In the genomic region with DNA sequence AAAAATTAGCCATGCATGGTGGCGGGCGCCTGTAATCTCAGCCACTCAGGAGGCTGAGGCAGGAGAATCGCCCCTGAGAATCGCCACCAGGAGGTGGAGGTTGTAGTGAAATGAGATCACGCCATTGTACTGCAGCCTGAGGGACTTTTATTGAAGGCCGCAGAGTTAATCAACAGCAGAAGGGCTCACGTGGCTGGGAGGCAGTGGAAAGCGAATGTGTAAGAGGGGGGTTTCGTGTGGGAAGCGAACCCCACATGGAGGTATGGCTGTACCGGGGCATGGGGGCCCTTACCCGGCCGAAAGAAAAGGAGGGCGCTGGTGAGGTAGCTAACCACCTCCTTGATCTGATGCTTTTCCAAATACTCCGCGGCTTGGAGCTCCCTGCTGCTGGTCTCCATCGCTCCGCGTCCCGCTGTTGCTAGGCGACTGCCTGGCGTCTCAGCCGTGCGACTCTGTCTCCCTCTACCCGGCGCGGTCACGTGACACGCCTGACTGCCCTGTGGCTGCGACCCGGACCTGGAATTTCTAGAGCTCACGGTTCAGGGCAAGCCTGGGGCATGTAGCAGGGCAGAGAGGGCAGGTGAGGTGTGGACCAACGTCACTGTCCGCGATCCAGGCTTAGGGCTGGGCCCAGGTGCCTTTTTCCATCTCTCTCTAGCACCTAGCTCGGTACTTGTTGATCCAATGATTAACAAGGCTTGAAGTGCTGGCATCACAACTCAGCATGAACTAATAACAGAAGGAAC, we compare ENCODE assay signal across 1 cellular context.
TF ChIP-seq lines count a peak whose summit lies in the region.

A gene with protein sequence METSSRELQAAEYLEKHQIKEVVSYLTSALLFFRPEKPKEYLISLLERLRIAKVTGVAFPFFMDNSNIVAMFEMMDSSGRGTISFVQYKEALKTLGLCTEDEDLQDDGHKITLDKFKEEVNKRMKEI (minus strand): TSS at position 428 of the 746 bp plus-strand sequence. CDS start 30 bp downstream, at position 398.

TF ChIP-seq in HepG2, 621 proteins besides CTCF, POLR2A, EP300 and RAD21 (continued from another document):
- TF ChIP-seq, protein P1, sequence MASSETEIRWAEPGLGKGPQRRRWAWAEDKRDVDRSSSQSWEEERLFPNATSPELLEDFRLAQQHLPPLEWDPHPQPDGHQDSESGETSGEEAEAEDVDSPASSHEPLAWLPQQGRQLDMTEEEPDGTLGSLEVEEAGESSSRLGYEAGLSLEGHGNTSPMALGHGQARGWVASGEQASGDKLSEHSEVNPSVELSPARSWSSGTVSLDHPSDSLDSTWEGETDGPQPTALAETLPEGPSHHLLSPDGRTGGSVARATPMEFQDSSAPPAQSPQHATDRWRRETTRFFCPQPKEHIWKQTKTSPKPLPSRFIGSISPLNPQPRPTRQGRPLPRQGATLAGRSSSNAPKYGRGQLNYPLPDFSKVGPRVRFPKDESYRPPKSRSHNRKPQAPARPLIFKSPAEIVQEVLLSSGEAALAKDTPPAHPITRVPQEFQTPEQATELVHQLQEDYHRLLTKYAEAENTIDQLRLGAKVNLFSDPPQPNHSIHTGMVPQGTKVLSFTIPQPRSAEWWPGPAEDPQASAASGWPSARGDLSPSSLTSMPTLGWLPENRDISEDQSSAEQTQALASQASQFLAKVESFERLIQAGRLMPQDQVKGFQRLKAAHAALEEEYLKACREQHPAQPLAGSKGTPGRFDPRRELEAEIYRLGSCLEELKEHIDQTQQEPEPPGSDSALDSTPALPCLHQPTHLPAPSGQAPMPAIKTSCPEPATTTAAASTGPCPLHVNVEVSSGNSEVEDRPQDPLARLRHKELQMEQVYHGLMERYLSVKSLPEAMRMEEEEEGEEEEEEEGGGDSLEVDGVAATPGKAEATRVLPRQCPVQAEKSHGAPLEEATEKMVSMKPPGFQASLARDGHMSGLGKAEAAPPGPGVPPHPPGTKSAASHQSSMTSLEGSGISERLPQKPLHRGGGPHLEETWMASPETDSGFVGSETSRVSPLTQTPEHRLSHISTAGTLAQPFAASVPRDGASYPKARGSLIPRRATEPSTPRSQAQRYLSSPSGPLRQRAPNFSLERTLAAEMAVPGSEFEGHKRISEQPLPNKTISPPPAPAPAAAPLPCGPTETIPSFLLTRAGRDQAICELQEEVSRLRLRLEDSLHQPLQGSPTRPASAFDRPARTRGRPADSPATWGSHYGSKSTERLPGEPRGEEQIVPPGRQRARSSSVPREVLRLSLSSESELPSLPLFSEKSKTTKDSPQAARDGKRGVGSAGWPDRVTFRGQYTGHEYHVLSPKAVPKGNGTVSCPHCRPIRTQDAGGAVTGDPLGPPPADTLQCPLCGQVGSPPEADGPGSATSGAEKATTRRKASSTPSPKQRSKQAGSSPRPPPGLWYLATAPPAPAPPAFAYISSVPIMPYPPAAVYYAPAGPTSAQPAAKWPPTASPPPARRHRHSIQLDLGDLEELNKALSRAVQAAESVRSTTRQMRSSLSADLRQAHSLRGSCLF (CRISPR knock-in tag; IDR thresholded peaks at IDR 0.05; ENCODE audit: borderline replicate concordance) = no peak
- TF ChIP-seq ZNF251 (CRISPR knock-in tag; IDR thresholded peaks at IDR 0.05) (no peak), PHF20 (CRISPR knock-in tag; IDR thresholded peaks at IDR 0.05) (peak; percentile 54; the same call in 1 of the 2 replicates), ZNF768 (CRISPR knock-in tag; IDR thresholded peaks at IDR 0.05) (no peak), ZNF143 (CRISPR knock-in tag; IDR thresholded peaks at IDR 0.05) (no peak), CREM (IDR thresholded peaks at IDR 0.05) (peak; percentile 21; the same call in 1 of the 2 replicates), CREM (CRISPR knock-in tag; IDR thresholded peaks at IDR 0.05) (no peak), MYC (CRISPR knock-in tag; IDR thresholded peaks at IDR 0.05; ENCODE audit: borderline replicate concordance) (peak; percentile 28; the same call in 1 of the 2 replicates), HDAC1 (CRISPR knock-in tag; IDR thresholded peaks at IDR 0.05) (peak; percentile 68; the same call in 1 of the 2 replicates), ZNF746 (CRISPR knock-in tag; IDR thresholded peaks at IDR 0.05) (no peak), ZNF564 (CRISPR knock-in tag; IDR thresholded peaks at IDR 0.05) (no peak), ONECUT2 (CRISPR knock-in tag; IDR thresholded peaks at IDR 0.05) (no peak), SP2 (CRISPR knock-in tag; IDR thresholded peaks at IDR 0.05) (no peak), ZNF567 (CRISPR knock-in tag; IDR thresholded peaks at IDR 0.05; ENCODE audit: borderline replicate concordance) (no peak), TAF1 (CRISPR knock-in tag; IDR thresholded peaks at IDR 0.05) (peak; percentile 30; the same call in 1 of the 2 replicates), ZNF484 (CRISPR knock-in tag; IDR thresholded peaks at IDR 0.05; ENCODE audit: borderline replicate concordance, low read depth) (no peak), HNRNPL (IDR thresholded peaks at IDR 0.05; ENCODE audit: low read depth, low read length) (peak; percentile 67; the same call in 1 of the 2 replicates)
- TF ChIP-seq, protein P2, sequence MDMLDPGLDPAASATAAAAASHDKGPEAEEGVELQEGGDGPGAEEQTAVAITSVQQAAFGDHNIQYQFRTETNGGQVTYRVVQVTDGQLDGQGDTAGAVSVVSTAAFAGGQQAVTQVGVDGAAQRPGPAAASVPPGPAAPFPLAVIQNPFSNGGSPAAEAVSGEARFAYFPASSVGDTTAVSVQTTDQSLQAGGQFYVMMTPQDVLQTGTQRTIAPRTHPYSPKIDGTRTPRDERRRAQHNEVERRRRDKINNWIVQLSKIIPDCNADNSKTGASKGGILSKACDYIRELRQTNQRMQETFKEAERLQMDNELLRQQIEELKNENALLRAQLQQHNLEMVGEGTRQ (IDR thresholded peaks at IDR 0.05; ENCODE audit: low read depth, low read length) = peak; percentile 96
- TF ChIP-seq, protein P2 (CRISPR knock-in tag; IDR thresholded peaks at IDR 0.05; ENCODE audit: borderline replicate concordance) = peak; percentile 94; the same call in 1 of the 2 replicates
- TF ChIP-seq, protein P3, sequence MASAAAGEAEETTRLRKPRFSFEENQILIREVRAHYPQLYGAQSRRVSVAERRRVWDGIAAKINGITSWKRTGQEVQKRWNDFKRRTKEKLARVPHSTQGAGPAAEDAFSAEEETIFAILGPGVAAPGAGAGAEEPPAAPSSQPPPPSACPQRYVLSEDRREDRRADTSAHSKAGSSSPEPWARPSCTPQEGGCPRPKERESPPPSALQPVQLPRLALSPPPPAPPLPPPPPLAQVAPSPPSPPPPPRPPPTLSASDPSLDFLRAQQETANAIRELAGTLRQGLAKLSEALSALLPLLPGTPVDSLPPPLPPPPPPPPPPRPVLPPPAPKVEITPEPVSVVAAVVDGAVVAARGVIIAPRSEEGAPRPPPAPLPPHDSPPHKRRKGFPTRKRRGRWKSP (CRISPR knock-in tag; IDR thresholded peaks at IDR 0.05) = peak; percentile 98
- TF ChIP-seq, protein P4, sequence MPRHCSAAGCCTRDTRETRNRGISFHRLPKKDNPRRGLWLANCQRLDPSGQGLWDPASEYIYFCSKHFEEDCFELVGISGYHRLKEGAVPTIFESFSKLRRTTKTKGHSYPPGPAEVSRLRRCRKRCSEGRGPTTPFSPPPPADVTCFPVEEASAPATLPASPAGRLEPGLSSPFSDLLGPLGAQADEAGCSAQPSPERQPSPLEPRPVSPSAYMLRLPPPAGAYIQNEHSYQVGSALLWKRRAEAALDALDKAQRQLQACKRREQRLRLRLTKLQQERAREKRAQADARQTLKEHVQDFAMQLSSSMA (CRISPR knock-in tag; IDR thresholded peaks at IDR 0.05) = no peak
- TF ChIP-seq, protein P5, sequence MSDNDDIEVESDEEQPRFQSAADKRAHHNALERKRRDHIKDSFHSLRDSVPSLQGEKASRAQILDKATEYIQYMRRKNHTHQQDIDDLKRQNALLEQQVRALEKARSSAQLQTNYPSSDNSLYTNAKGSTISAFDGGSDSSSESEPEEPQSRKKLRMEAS (IDR thresholded peaks at IDR 0.05) = peak; percentile 56
